ENCODE assay signal across 15 cellular contexts in the genomic region with DNA sequence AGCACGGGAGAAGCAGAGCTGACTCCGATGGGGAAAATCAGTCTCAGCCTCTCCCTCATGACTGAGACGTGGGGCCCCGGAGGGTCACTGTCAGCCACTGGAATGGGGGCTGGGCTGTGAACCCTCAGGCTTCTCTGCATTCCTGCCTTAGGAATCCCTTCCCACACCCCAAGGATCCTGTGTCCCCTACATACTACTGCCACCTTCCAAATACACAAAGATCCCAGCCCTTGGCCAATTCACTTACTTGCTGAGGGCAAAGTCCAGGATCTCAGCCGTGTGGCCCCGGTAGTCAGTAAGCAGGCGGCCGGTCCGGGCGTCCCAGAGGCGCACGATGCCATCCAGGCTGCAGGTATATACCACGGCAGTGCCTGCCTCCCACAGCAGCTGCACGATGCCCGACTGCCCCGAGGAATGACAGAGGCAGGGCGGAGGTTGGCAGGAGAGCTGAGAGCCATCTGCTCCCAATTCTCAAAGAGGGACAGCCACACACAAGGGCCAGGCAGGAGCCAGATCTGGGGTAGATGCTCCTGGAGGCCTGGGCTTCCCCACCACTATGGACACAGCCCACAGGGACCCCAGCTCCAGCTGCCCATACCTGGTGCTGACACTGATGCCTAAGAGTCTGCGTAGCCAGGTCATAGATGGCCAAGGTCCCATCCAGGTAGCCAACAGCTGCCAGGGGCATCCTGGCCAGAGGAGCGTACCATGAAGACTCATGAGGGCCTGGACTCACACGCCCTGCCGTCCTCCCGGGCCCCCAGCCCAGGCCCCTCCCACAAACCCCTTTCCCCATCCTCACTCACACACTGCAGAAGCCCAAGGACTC. TPM values are rescaled to one million over a fixed set of nuclear protein-coding genes. Genes with fewer than 3 reads are reported as not detected.
DNase-seq lines count a peak whose midpoint lies in the region; FAIRE-seq and TF ChIP-seq lines count a peak whose summit lies in the region.
"Had no signal": no experiment of that assay in that cellular context is flagged by ENCODE, and none has a peak within 500 bp of the region (broad histone marks: within the 10 kb centered on the region; RNA-seq: fewer than 3 reads in every experiment).

No MANE protein-coding gene starts in this region.

- TF ChIP-seq POLR2A in spleen (IDR thresholded peaks at IDR 0.05): no peak

- H3K4me2 ChIP-seq in astrocyte (ENCODE audit: low read length): no peak overlapping the region

- no peak overlapping the region for H3K4me3 ChIP-seq in astrocyte (ENCODE audit: insufficient read depth, low read depth, low read length)
- H3K4me3 ChIP-seq in kidney (ENCODE audit: low read length in 2 of 2): no peak overlapping the region
- no peak overlapping the region for H3K4me3 ChIP-seq in spleen

- no peak overlapping the region for H3K4me3 Mint-ChIP-seq in astrocyte (ENCODE audit: unreplicated experiment)

- no peaks in the 10 kb centered on the region for H3K9me3 Mint-ChIP-seq in astrocyte (ENCODE audit: unreplicated experiment)
- H3K9me3 Mint-ChIP-seq: natural killer cell had no signal

- H3K27me3 Mint-ChIP-seq in astrocyte (ENCODE audit: low read depth, unreplicated experiment): no peaks in the 10 kb centered on the region

- peak overlapping the region; percentile 34 for H3K27ac Mint-ChIP-seq in astrocyte (ENCODE audit: unreplicated experiment)

- H3K36me3 ChIP-seq in astrocyte (ENCODE audit: insufficient read depth, low read length) (peaks cover 21% of the 10 kb centered on the region), kidney (ENCODE audit: control insufficient read depth in 1 of 2, insufficient read depth in 2 of 2, low read length in 2 of 2) (peaks cover 12 to 39% of the 10 kb centered on the region in 2 donors), spleen (peaks cover 0 to 63% (median 49%) of the 10 kb centered on the region in 6 donors)

- FAIRE-seq in astrocyte (lab: Jason Lieb, UNC) (no peak), kidney (lab: Jason Lieb, UNC) (no peak)
- FAIRE-seq: endothelial cell of umbilical vein, GM12891, keratinocyte had no signal

- TF ChIP-seq CTCF in astrocyte (IDR thresholded peaks at IDR 0.05; ENCODE audit: insufficient read depth, low read depth, low read length) (no peak), kidney (IDR thresholded peaks at IDR 0.05; ENCODE audit: borderline replicate concordance, extremely low read depth, insufficient read depth) (no peak), spleen (IDR thresholded peaks at IDR 0.05 in 8 of 11, conservative IDR thresholded peaks at IDR 0.05 in 3 of 11) (no peak)

- H3K9me3 ChIP-seq in astrocyte (ENCODE audit: insufficient read depth, low read depth, low read length) (no peaks in the 10 kb centered on the region), kidney (ENCODE audit: control insufficient read depth in 1 of 2, low read length in 2 of 2) (no peaks in the 10 kb centered on the region), spleen (no peaks in the 10 kb centered on the region)

- H3K4me1 ChIP-seq in astrocyte (ENCODE audit: insufficient read depth, low read length): peaks cover 4% of the 10 kb centered on the region
- H3K4me1 ChIP-seq in kidney (ENCODE audit: control insufficient read depth in 1 of 2, insufficient read depth in 1 of 2, low read depth in 1 of 2, low read length in 2 of 2): peaks cover 15 to 19% of the 10 kb centered on the region in 2 donors
- H3K4me1 ChIP-seq in spleen: peaks cover 11 to 87% (median 59%) of the 10 kb centered on the region in 6 donors

- peaks cover 21% of the 10 kb centered on the region for H3K4me1 Mint-ChIP-seq in astrocyte (ENCODE audit: low read depth, unreplicated experiment)

- no peak for DNase-seq in astrocyte (ENCODE audit: low read depth)
- peak; percentile 58 for DNase-seq in kidney
- peak; percentile 72 for DNase-seq in spleen
- no peak for DNase-seq in NAMALWA (ENCODE audit: low spot score)
- no peak for DNase-seq in NCI-H524 treated with DMSO at 0.1 percent for 48 hours (lab: John Stamatoyannopoulos, UW)
- DNase-seq: activated CD8-positive, alpha-beta memory T cell treated with anti-CD3 and anti-CD28 coated beads for 24 hours; activated naive CD4-positive, alpha-beta T cell treated with Interleukin-2 at 50 U/mL for 16 hours; EL; natural killer cell; NCI-H2081; SHP77 treated with DMSO at 0.1 percent for 48 hours; T1000 had no signal

- intact Hi-C loops in kidney (cut with DNase I) (no loop called here), spleen (cut with DNase I; ENCODE audit: low total_unique reads) (no loop called here)

- WGBS in spleen, 5 donors: 89 to 96% (median 92%) methylated on average over 16 to 22 of the region's 22 CpGs

- H3K27me3 ChIP-seq in astrocyte (ENCODE audit: insufficient read depth, low read length) (no peaks in the 10 kb centered on the region), spleen (replicated peaks in 1 of 7) (no peaks in the 10 kb centered on the region)

- no peak overlapping the region for H2AFZ ChIP-seq in astrocyte (ENCODE audit: low read depth, low read length)

- H3K27ac ChIP-seq in astrocyte (ENCODE audit: low read depth, low read length) (no peak overlapping the region), kidney (ENCODE audit: low read depth in 2 of 2, low read length in 2 of 2) (no peak overlapping the region), spleen (peak overlapping the region in 2 of 8 donors; percentile 82 to 84)

- H3K36me3 Mint-ChIP-seq in astrocyte (ENCODE audit: low read depth, unreplicated experiment): peaks cover 24% of the 10 kb centered on the region
- H3K36me3 Mint-ChIP-seq: natural killer cell had no signal

- peaks cover 43% of the 10 kb centered on the region for H4K20me1 ChIP-seq in astrocyte (ENCODE audit: insufficient read depth, low read length)

- no peak overlapping the region for H3K9ac ChIP-seq in astrocyte (ENCODE audit: low read length)
- H3K9ac ChIP-seq in kidney (ENCODE audit: low read length in 2 of 2): no peak overlapping the region

- H3K79me2 ChIP-seq in astrocyte (ENCODE audit: insufficient read depth, low read length): peaks cover 19% of the 10 kb centered on the region

RNA-seq across cellular contexts. Expression of a gene that starts 4.2 kb away (rescaled TPM):
- total RNA-seq in astrocyte (0.55 and 0.70 TPM in 2 replicates), kidney (3.2 TPM), spleen (10 to 100 TPM in 1 of 7 donors, 1 to 10 TPM in 6; 2.6 to 13.9 (median 7.3) TPM)
- polyA plus RNA-seq in kidney (ENCODE audit: insufficient read depth, low read depth, low replicate concordance) (6.0 TPM), spleen (1 to 10 TPM; 1.4 to 9.0 (median 2.9) TPM)

RNA-seq across cellular contexts. Expression of a gene that starts 5.0 kb away (rescaled TPM):
- total RNA-seq in astrocyte (78.8 and 87.3 TPM in 2 replicates), kidney (70.1 TPM), spleen (10 to 100 TPM; 55.6 to 84.6 (median 61.9) TPM)
- polyA plus RNA-seq in kidney (ENCODE audit: insufficient read depth, low read depth, low replicate concordance) (108 TPM), spleen (10 to 100 TPM; 54.1 to 93.8 (median 65.6) TPM)

RNA-seq across cellular contexts. Expression of a gene that starts 5.3 kb away (rescaled TPM):
- total RNA-seq in astrocyte (40.9 and 43.3 TPM in 2 replicates), kidney (90.6 TPM), spleen (10 to 100 TPM; 41.4 to 61.2 (median 47.7) TPM)
- polyA plus RNA-seq in kidney (ENCODE audit: insufficient read depth, low read depth, low replicate concordance) (244 TPM), spleen (10 to 100 TPM; 69.0 to 92.1 (median 83.5) TPM)

RNA-seq across cellular contexts. Expression of a gene that starts 27.3 kb away (rescaled TPM):
- total RNA-seq in astrocyte (34.8 and 37.2 TPM in 2 replicates), kidney (217 TPM), spleen (100 to 1,000 TPM in 3 of 7 donors, 10 to 100 TPM in 4; 79.4 to 121 (median 95.9) TPM)
- polyA plus RNA-seq in kidney (ENCODE audit: insufficient read depth, low read depth, low replicate concordance) (130 TPM), spleen (10 to 100 TPM; 17.2 to 33.1 (median 27.4) TPM)

RNA-seq across cellular contexts. Expression of a gene that starts 48.0 kb away (rescaled TPM):
- total RNA-seq in astrocyte: 521 and 535 TPM in 2 replicates
- 252 TPM for total RNA-seq in kidney
- 195 TPM for polyA plus RNA-seq in kidney (ENCODE audit: insufficient read depth, low read depth, low replicate concordance)
- total RNA-seq in spleen: 100 to 1,000 TPM; 344 to 554 (median 430) TPM
- 100 to 1,000 TPM; 262 to 317 (median 289) TPM for polyA plus RNA-seq in spleen

Comparison
In these comparisons a context has a peak if more than half of its experiments do, and no peak if none do; other contexts are left out.
1. DNase-seq: peak in kidney (single experiment) and spleen (single experiment); none in astrocyte (single experiment), NAMALWA (single experiment) and NCI-H524 treated with DMSO at 0.1 percent for 48 hours (single experiment).